ENCODE assay signal across 10 cellular contexts in genomic region chr20:11585752-11586352, GRCh38.
DNase-seq lines count a peak whose midpoint lies in the region; ATAC-seq and TF ChIP-seq lines count a peak whose summit lies in the region.
"Had no signal": no experiment of that assay in that cellular context is flagged by ENCODE, and none has a peak within 500 bp of the region (broad histone marks: within the 10 kb centered on the region; RNA-seq: fewer than 3 reads in every experiment).

No MANE protein-coding gene starts in this region.

- H3K4me2 ChIP-seq in OCI-LY1 (ENCODE audit: low read length) = no peak overlapping the region

- H2AFZ ChIP-seq in OCI-LY1 (ENCODE audit: low read length) = no peak overlapping the region

- no peak overlapping the region for H3K27ac ChIP-seq in OCI-LY1 (ENCODE audit: low read depth, low read length, poor library complexity, severe bottlenecking)
- H3K27ac ChIP-seq in upper lobe of right lung = no peak overlapping the region
- no peak overlapping the region for H3K27ac ChIP-seq in aorta (ENCODE audit: low read depth in 1 of 2, low read length in 2 of 2)

- no peaks in the 10 kb centered on the region for H4K20me1 ChIP-seq in OCI-LY1 (ENCODE audit: insufficient read depth, low read length)

- intact Hi-C loops in upper lobe of right lung (cut with DNase I) = no loop called here
- intact Hi-C loops in aorta (cut with DNase I) = no loop called here

- H3K4me3 ChIP-seq in OCI-LY1 (ENCODE audit: low read depth, low read length, poor library complexity, severe bottlenecking) = no peak overlapping the region
- H3K4me3 ChIP-seq in upper lobe of right lung = no peak overlapping the region
- no peak overlapping the region for H3K4me3 ChIP-seq in aorta (ENCODE audit: low read length in 2 of 2)

- H3K9me3 ChIP-seq in OCI-LY1 (ENCODE audit: low read length) = no peaks in the 10 kb centered on the region
- no peaks in the 10 kb centered on the region for H3K9me3 ChIP-seq in upper lobe of right lung
- H3K9me3 ChIP-seq in aorta (ENCODE audit: control insufficient read depth, low read length) = no peaks in the 10 kb centered on the region

- H3K79me2 ChIP-seq in OCI-LY1 (ENCODE audit: insufficient read depth, low read length) = no peaks in the 10 kb centered on the region

- no peak for ATAC-seq in upper lobe of right lung
- ATAC-seq in aorta (ENCODE audit: low FRiP score) = no peak

- TF ChIP-seq CTCF in OCI-LY1 (IDR thresholded peaks at IDR 0.05; ENCODE audit: low read length) = peak; percentile 24
- TF ChIP-seq CTCF in upper lobe of right lung (IDR thresholded peaks at IDR 0.05) = peak; percentile 19

- H3K36me3 ChIP-seq in OCI-LY1 (ENCODE audit: insufficient read depth, low read length) (no peaks in the 10 kb centered on the region), upper lobe of right lung (no peaks in the 10 kb centered on the region), aorta (ENCODE audit: control insufficient read depth in 1 of 2, insufficient read depth in 2 of 2, low read length in 1 of 2) (no peaks in the 10 kb centered on the region)

- 24 to 27% methylated on average over 3 of the region's 3 CpGs for WGBS in aorta, 2 donors

- no peak overlapping the region for H3K9ac ChIP-seq in OCI-LY1 (ENCODE audit: low read length)

- no peaks in the 10 kb centered on the region for H3F3A ChIP-seq in OCI-LY1 (ENCODE audit: insufficient read depth, low read length)

- DNase-seq in NCI-H2171 treated with DMSO at 0.1 percent for 48 hours (lab: John Stamatoyannopoulos, UW) (peak; percentile 41), NCI-H2171 (lab: John Stamatoyannopoulos, UW) (no peak), fibroblast of gingiva (ENCODE audit: low read depth) (peak; percentile 3), upper lobe of right lung (no peak), SKM-1 treated with dmso at 0.1 percent for 144 hours (lab: John Stamatoyannopoulos, UW; ENCODE audit: unreplicated experiment) (no peak), aorta (no peak), HK-2 (ENCODE audit: unreplicated experiment) (no peak)
- DNase-seq: activated B cell treated with CpG ODN at 0.5 μM for 24 hours; CD4-positive, CD25-positive, alpha-beta regulatory T cell had no signal

- H3K4me1 ChIP-seq in OCI-LY1 (ENCODE audit: insufficient read depth, low read length, severe bottlenecking) (no peaks in the 10 kb centered on the region), upper lobe of right lung (no peaks in the 10 kb centered on the region), aorta (ENCODE audit: control insufficient read depth in 1 of 2, insufficient read depth in 2 of 2, low read length in 2 of 2) (no peaks in the 10 kb centered on the region)

- H3K9me2 ChIP-seq in OCI-LY1 (ENCODE audit: low read depth, low read length) = no peaks in the 10 kb centered on the region

- no peaks in the 10 kb centered on the region for H3K27me3 ChIP-seq in OCI-LY1 (ENCODE audit: insufficient read depth, low read length)
- no peaks in the 10 kb centered on the region for H3K27me3 ChIP-seq in upper lobe of right lung
- no peaks in the 10 kb centered on the region for H3K27me3 ChIP-seq in aorta (ENCODE audit: control insufficient read depth in 1 of 2, insufficient read depth in 2 of 2, low read length in 1 of 2)

Comparison
In these comparisons a context has a peak if more than half of its experiments do, and no peak if none do; other contexts are left out.
1. DNase-seq: peak in NCI-H2171 treated with DMSO at 0.1 percent for 48 hours (single experiment) and fibroblast of gingiva (single experiment); none in NCI-H2171 (single experiment), upper lobe of right lung (single experiment), SKM-1 treated with dmso at 0.1 percent for 144 hours (single experiment), aorta (0 of 2) and HK-2 (single experiment).